18 cellular contexts compared by ENCODE assay signal in genomic region chr4:149887091-149887490, GRCh38.
DNase-seq lines count a peak whose midpoint lies in the region; ATAC-seq, FAIRE-seq and TF ChIP-seq lines count a peak whose summit lies in the region.
"Had no signal": no experiment of that assay in that cellular context is flagged by ENCODE, and none has a peak within 500 bp of the region (broad histone marks: within the 10 kb centered on the region; RNA-seq: fewer than 3 reads in every experiment).

No MANE protein-coding gene starts in this region.

- no peak for FAIRE-seq in bronchial epithelial cell (lab: Jason Lieb, UNC)

- H3K79me2 ChIP-seq in osteoblast (ENCODE audit: insufficient read depth, low read length), result no peaks in the 10 kb centered on the region

- no peaks in the 10 kb centered on the region for H3K9me3 ChIP-seq in osteoblast (ENCODE audit: low read depth, low read length)
- H3K9me3 ChIP-seq: Caco-2, SJCRH30 had no signal

- H3K4me2 ChIP-seq in osteoblast (ENCODE audit: insufficient read depth, low read length), result no peak overlapping the region

- H3K4me3 ChIP-seq in bronchial epithelial cell (ENCODE audit: low read depth, low read length) (no peak overlapping the region), osteoblast (ENCODE audit: insufficient read depth, low read length) (no peak overlapping the region), dorsolateral prefrontal cortex (no peak overlapping the region)
- H3K4me3 ChIP-seq: SJCRH30 had no signal

- H4K20me1 ChIP-seq in osteoblast (ENCODE audit: insufficient read depth, low read length), result no peaks in the 10 kb centered on the region

- intact Hi-C loops in dorsolateral prefrontal cortex (cut with DNase I), result no loop called here

- TF ChIP-seq CTCF in bronchial epithelial cell (IDR thresholded peaks at IDR 0.05; ENCODE audit: insufficient read depth, low read length, severe bottlenecking), result no peak
- no peak for TF ChIP-seq CTCF in osteoblast (IDR thresholded peaks at IDR 0.05; ENCODE audit: extremely low read depth, low read depth, low read length)
- TF ChIP-seq CTCF in dorsolateral prefrontal cortex (IDR thresholded peaks at IDR 0.05 in 54 of 56, conservative IDR thresholded peaks at IDR 0.05 in 2 of 56; ENCODE audit: low read depth in 1 of 56, partially characterized antibody in 56 of 56), result no peak

- peaks cover 16% of the 10 kb centered on the region for H3K4me1 ChIP-seq in osteoblast (ENCODE audit: insufficient read depth, low read length)
- H3K4me1 ChIP-seq: Caco-2, SJCRH30 had no signal

- no peak for ATAC-seq in HG03045 (IDR thresholded peaks at IDR 0.05; ENCODE audit: unreplicated experiment)
- ATAC-seq in HG03469 (IDR thresholded peaks at IDR 0.05; ENCODE audit: unreplicated experiment), result no peak

- no peaks in the 10 kb centered on the region for H3K36me3 ChIP-seq in bronchial epithelial cell (ENCODE audit: control insufficient read depth, insufficient read depth, low read length)
- H3K36me3 ChIP-seq in osteoblast (ENCODE audit: insufficient read depth, low read length), result no peaks in the 10 kb centered on the region
- H3K36me3 ChIP-seq: SJCRH30 had no signal

- H3K27me3 ChIP-seq in bronchial epithelial cell (ENCODE audit: control insufficient read depth, insufficient read depth, low read length) (no peaks in the 10 kb centered on the region), osteoblast (ENCODE audit: insufficient read depth, low read length) (no peaks in the 10 kb centered on the region), dorsolateral prefrontal cortex (no peaks in the 10 kb centered on the region)
- H3K27me3 ChIP-seq: SJCRH30 had no signal

- DNase-seq in HT1080 (ENCODE audit: low read depth), result peak; percentile 23
- DNase-seq in NCI-H226, result peak; percentile 64
- peak; percentile 40 for DNase-seq in bronchial epithelial cell (ENCODE audit: low read depth)
- peak; percentile 37 for DNase-seq in osteoblast (ENCODE audit: insufficient read length, low spot score, missing footprints)
- no peak for DNase-seq in globus pallidus (ENCODE audit: low spot score)
- no peak for DNase-seq in dorsolateral prefrontal cortex
- DNase-seq: Caco-2; CD4-positive, CD25-positive, alpha-beta regulatory T cell; DMS153; H9; Kasumi-1; NCI-H1436 treated with DMSO at 0.1 percent for 48 hours; NCI-H2081 treated with DMSO at 0.1 percent for 48 hours; NCI-H510A treated with DMSO at 0.1 percent for 48 hours; RPMI8226; SJCRH30 had no signal

- H3K27ac ChIP-seq in osteoblast (ENCODE audit: low read depth, low read length) (no peak overlapping the region), dorsolateral prefrontal cortex (no peak overlapping the region)
- H3K27ac ChIP-seq: SJCRH30 had no signal

- H2AFZ ChIP-seq in osteoblast (ENCODE audit: low read length), result no peak overlapping the region

Comparison
In these comparisons a context has a peak if more than half of its experiments do, and no peak if none do; other contexts are left out.
1. DNase-seq: peak in HT1080 (single experiment), NCI-H226 (single experiment), bronchial epithelial cell (single experiment) and osteoblast (single experiment); none in globus pallidus (single experiment) and dorsolateral prefrontal cortex (0 of 10).